ENCODE assay signal across 8 cellular contexts in the genomic region with DNA sequence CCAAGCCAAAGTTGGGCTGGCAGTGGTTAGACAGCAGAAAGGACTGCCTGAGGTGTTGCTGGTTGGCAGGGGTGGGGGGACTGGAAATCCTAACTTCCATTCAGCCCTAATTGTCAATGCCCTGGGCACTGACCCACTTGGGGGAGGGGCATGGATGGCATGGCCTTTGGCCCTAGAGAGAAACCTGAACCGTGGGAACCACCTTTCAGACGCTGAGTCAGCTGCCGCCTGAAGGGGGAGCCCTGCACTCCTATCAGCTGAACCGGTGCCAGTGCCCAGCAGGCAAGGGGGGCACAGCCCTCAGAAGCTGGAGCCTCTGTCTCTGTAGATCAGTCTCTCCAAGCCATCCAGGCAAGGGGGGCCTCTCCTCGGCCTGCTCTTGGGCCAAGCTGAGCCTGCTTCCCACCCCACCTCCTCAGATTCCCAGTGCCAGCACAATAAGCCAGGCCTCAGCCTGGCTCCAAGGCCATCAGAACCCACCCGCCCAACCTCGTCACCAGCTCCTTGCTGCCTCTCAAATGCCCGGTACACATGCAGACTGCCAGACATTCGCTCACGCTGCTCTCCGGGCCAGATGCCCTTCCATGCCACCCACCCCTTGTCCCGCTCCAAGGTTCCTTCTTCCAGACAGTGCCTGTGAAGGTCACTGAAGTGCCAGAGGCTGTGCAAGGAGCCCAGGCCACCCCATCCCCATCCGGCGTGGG.
DNase-seq lines count a peak whose midpoint lies in the region; ATAC-seq and TF ChIP-seq lines count a peak whose summit lies in the region.

No MANE protein-coding gene starts in this region.

- H3K36me3 ChIP-seq in mucosa of rectum (ENCODE audit: control insufficient read depth in 2 of 2, insufficient read depth in 2 of 2, low read length in 2 of 2) = peaks cover 24 to 29% of the 10 kb centered on the region in 2 donors

- H3K27me3 ChIP-seq in mucosa of rectum (ENCODE audit: control insufficient read depth in 2 of 2, insufficient read depth in 2 of 2, low read length in 2 of 2) = no peaks in the 10 kb centered on the region

- H3K4me1 ChIP-seq in mucosa of rectum (ENCODE audit: control insufficient read depth in 2 of 2, insufficient read depth in 2 of 2, low read length in 2 of 2) = peaks cover 34 to 41% of the 10 kb centered on the region in 2 donors

- peak; percentile 62 for ATAC-seq in stimulated activated naive CD8-positive, alpha-beta T cell treated with anti-CD3 and anti-CD28 coated beads, Interleukin-15, Interleukin-2, amounts not matched to agents 100 U/mL and 50 U/mL, for 24 hours
- ATAC-seq in HG03442 (IDR thresholded peaks at IDR 0.05; ENCODE audit: unreplicated experiment) = no peak

- H3K4me3 ChIP-seq in NB4 (ENCODE audit: low read depth, low read length) (no peak overlapping the region), mucosa of rectum (ENCODE audit: low read length in 2 of 2) (peak overlapping the region; percentile 52 to 54)

- no peaks in the 10 kb centered on the region for H3K9me3 ChIP-seq in mucosa of rectum (ENCODE audit: control insufficient read depth in 2 of 2, low read length in 2 of 2)

- TF ChIP-seq POLR2A in NB4 (IDR thresholded peaks at IDR 0.05; ENCODE audit: extremely low read depth, insufficient read length) = no peak

- TF ChIP-seq CTCF in NB4 (IDR thresholded peaks at IDR 0.05; ENCODE audit: low read depth, low read length) = peak; percentile 86

- DNase-seq in DMS79 treated with DMSO at 0.1 percent for 48 hours (lab: John Stamatoyannopoulos, UW) = peak; percentile 29
- no peak for DNase-seq in DMS79 (lab: John Stamatoyannopoulos, UW)
- peak; percentile 54 for DNase-seq in NB4 (ENCODE audit: low read depth)
- DNase-seq in activated CD4-positive, CD25-positive, alpha-beta regulatory T cell treated with anti-CD3 and anti-CD28 coated beads, Interleukin-2, amount 50 U/mL, for 72 hours = peak; percentile 45
- DNase-seq in ecto neural progenitor cell (ENCODE audit: low spot score) = peak; percentile 79
- DNase-seq in stimulated activated naive CD8-positive, alpha-beta T cell treated with anti-CD3 and anti-CD28 coated beads, Interleukin-15, Interleukin-2, amounts not matched to agents 100 U/mL and 50 U/mL, for 24 hours = peak; percentile 74

- peak overlapping the region; percentile 60 to 75 for H3K9ac ChIP-seq in mucosa of rectum (ENCODE audit: low read depth in 1 of 2, low read length in 2 of 2)

- peak overlapping the region; percentile 88 to 89 for H3K27ac ChIP-seq in mucosa of rectum (ENCODE audit: low read depth in 2 of 2, low read length in 2 of 2)
